In genomic region chr7:134636008-134636449, GRCh38 we compare ENCODE assay signal across 9 cellular contexts. TPM values are rescaled to one million over a fixed set of nuclear protein-coding genes. Genes with fewer than 3 reads are reported as not detected.
DNase-seq lines count a peak whose midpoint lies in the region; ATAC-seq and TF ChIP-seq lines count a peak whose summit lies in the region.
"Had no signal": no experiment of that assay in that cellular context is flagged by ENCODE, and none has a peak within 500 bp of the region (broad histone marks: within the 10 kb centered on the region; RNA-seq: fewer than 3 reads in every experiment).

No MANE protein-coding gene starts in this region.

- DNase-seq in activated CD4-positive, alpha-beta memory T cell treated with anti-CD3 and anti-CD28 coated beads for 36 hours: no peak
- DNase-seq in NOMO-1 treated with dmso at 0.1 percent for 144 hours (lab: John Stamatoyannopoulos, UW; ENCODE audit: unreplicated experiment): no peak
- DNase-seq in OCI-M2 (lab: John Stamatoyannopoulos, UW; ENCODE audit: unreplicated experiment): no peak
- DNase-seq in mesendoderm: no peak
- DNase-seq in stimulated activated CD4-positive, alpha-beta T cell treated with anti-CD3 and anti-CD28 coated beads, Interleukin-2, amount 100 ng/mL, for 24 hours: no peak

- no peaks in the 10 kb centered on the region for H3K27me3 Mint-ChIP-seq in activated CD4-positive, alpha-beta memory T cell treated with anti-CD3 and anti-CD28 coated beads for 36 hours

- no CpG with 5 or more reads among the region's 2 CpGs for WGBS in mesendoderm (ENCODE audit: extremely low coverage, insufficient coverage, low lambda C conversion rate)

- no peak overlapping the region for H4K8ac ChIP-seq in mesendoderm (ENCODE audit: low read depth, low read length)

- no peak for TF ChIP-seq CTCF in parathyroid adenoma (IDR thresholded peaks at IDR 0.05)

- peaks cover 2% of the 10 kb centered on the region for H3K36me3 Mint-ChIP-seq in activated CD4-positive, alpha-beta memory T cell treated with anti-CD3 and anti-CD28 coated beads for 36 hours

- H3K79me2 ChIP-seq in parathyroid adenoma (no peaks in the 10 kb centered on the region), mesendoderm (ENCODE audit: control insufficient read depth, insufficient read depth, low read length) (no peaks in the 10 kb centered on the region)

- no peak overlapping the region for H3K9ac ChIP-seq in parathyroid adenoma
- H3K9ac ChIP-seq in mesendoderm (ENCODE audit: low read length): no peak overlapping the region

- H3K4me1 ChIP-seq in parathyroid adenoma: no peaks in the 10 kb centered on the region
- H3K4me1 ChIP-seq in mesendoderm (ENCODE audit: control insufficient read depth, low read depth, low read length): no peaks in the 10 kb centered on the region

- POLR2A ChIA-PET in activated CD4-positive, alpha-beta memory T cell treated with anti-CD3 and anti-CD28 coated beads for 36 hours (lab: Charles Lee): interaction anchor here (0.6 to 2.4 kb wide), 2 partner anchors 9 to 96 kb away, joined by 3 to 14 read pairs; partner anchors contain the start of gene BPGM

- ATAC-seq in GM19328 (IDR thresholded peaks at IDR 0.05; ENCODE audit: unreplicated experiment) (peak; percentile 64), HG02870 (IDR thresholded peaks at IDR 0.05; ENCODE audit: unreplicated experiment) (peak; percentile 96)

- H3K79me1 ChIP-seq in mesendoderm (ENCODE audit: low read length): no peaks in the 10 kb centered on the region

- peak overlapping the region; percentile 28 for H2AFZ ChIP-seq in parathyroid adenoma

- no peak overlapping the region for H3K18ac ChIP-seq in mesendoderm (ENCODE audit: low read length)

- H3K9me3 ChIP-seq in parathyroid adenoma (ENCODE audit: control insufficient read depth, low read length): no peaks in the 10 kb centered on the region
- H3K9me3 ChIP-seq: SJSA1 had no signal

- no peak overlapping the region for H2BK120ac ChIP-seq in mesendoderm (ENCODE audit: low read depth, low read length)

- H2BK5ac ChIP-seq in mesendoderm (ENCODE audit: low read length): no peak overlapping the region

- H3K36me3 ChIP-seq in parathyroid adenoma (ENCODE audit: control insufficient read depth, insufficient read depth, low read length) (no peaks in the 10 kb centered on the region), mesendoderm (ENCODE audit: control insufficient read depth, insufficient read depth, low read length) (no peaks in the 10 kb centered on the region)
- H3K36me3 ChIP-seq: SJSA1 had no signal

- H2AK5ac ChIP-seq in mesendoderm (ENCODE audit: low read length): no peak overlapping the region

- no peak overlapping the region for H2BK15ac ChIP-seq in mesendoderm (replicated peaks; ENCODE audit: low read depth)

- H3K4me2 ChIP-seq in parathyroid adenoma (ENCODE audit: low read length) (no peak overlapping the region), mesendoderm (ENCODE audit: low read length) (no peak overlapping the region)

- CTCF ChIA-PET in activated CD4-positive, alpha-beta memory T cell treated with anti-CD3 and anti-CD28 coated beads for 36 hours (lab: Charles Lee): interaction anchor here (0.9 to 8.1 kb wide), 10 partner anchors 9 to 317 kb away, joined by 3 to 110 read pairs (median 4); no protein-coding TSS in a partner anchor

- intact Hi-C loops in activated CD4-positive, alpha-beta memory T cell treated with anti-CD3 and anti-CD28 coated beads for 36 hours (cut with micrococcal nuclease): loop anchor here (1.0 to 10.0 kb wide), 4 partner anchors 10 to 533 kb away; partner anchors contain the start of gene BPGM

- H3K23ac ChIP-seq in mesendoderm (ENCODE audit: low read length): no peak overlapping the region

- H4K5ac ChIP-seq in mesendoderm (ENCODE audit: low read length): no peak overlapping the region

- H3K4me3 ChIP-seq in parathyroid adenoma (ENCODE audit: low read depth, low read length) (no peak overlapping the region), mesendoderm (ENCODE audit: low read length) (no peak overlapping the region)
- H3K4me3 ChIP-seq: SJSA1 had no signal

- H3K27me3 ChIP-seq in parathyroid adenoma (ENCODE audit: control insufficient read depth, insufficient read depth, low read length) (no peaks in the 10 kb centered on the region), mesendoderm (ENCODE audit: insufficient read depth, low read length, poor library complexity) (no peaks in the 10 kb centered on the region)
- H3K27me3 ChIP-seq: SJSA1 had no signal

- H3K27ac ChIP-seq in parathyroid adenoma (no peak overlapping the region), mesendoderm (ENCODE audit: low read depth, low read length) (no peak overlapping the region)
- H3K27ac ChIP-seq: SJSA1 had no signal

- no peak overlapping the region for H3K4me3 Mint-ChIP-seq in activated CD4-positive, alpha-beta memory T cell treated with anti-CD3 and anti-CD28 coated beads for 36 hours

- H3K56ac ChIP-seq in mesendoderm (ENCODE audit: low read length): no peak overlapping the region

- H3K27ac Mint-ChIP-seq in activated CD4-positive, alpha-beta memory T cell treated with anti-CD3 and anti-CD28 coated beads for 36 hours: peak overlapping the region; percentile 61

- H3K4me1 Mint-ChIP-seq in activated CD4-positive, alpha-beta memory T cell treated with anti-CD3 and anti-CD28 coated beads for 36 hours (ENCODE audit: low read depth): peaks cover 36% of the 10 kb centered on the region

- H3K4ac ChIP-seq in mesendoderm (ENCODE audit: low read depth, low read length): no peak overlapping the region

- H3K9me3 Mint-ChIP-seq in activated CD4-positive, alpha-beta memory T cell treated with anti-CD3 and anti-CD28 coated beads for 36 hours: no peaks in the 10 kb centered on the region

RNA-seq across cellular contexts. Expression of gene BPGM, which starts 10.6 kb away (rescaled TPM):
- 10 to 100 TPM; 23.7 to 24.9 TPM for total RNA-seq in activated CD4-positive, alpha-beta memory T cell treated with anti-CD3 and anti-CD28 coated beads for 36 hours
- 14.5 TPM for polyA plus RNA-seq in mesendoderm (2013, experiment 1 of 2)
- 14.2 TPM for polyA plus RNA-seq in mesendoderm (2013, experiment 2 of 2)
